Comparison of ENCODE assay signal across 1 cellular context in genomic region chr12:51419473-51420228, GRCh38.
TF ChIP-seq lines count a peak whose summit lies in the region.

No MANE protein-coding gene starts in this region.

TF ChIP-seq in SK-N-SH treated with all-trans-retinoic acid at 6 μM for 48 hours, 23 proteins besides CTCF, POLR2A, EP300 and RAD21 (continued from another document):
- TF ChIP-seq, protein P1, sequence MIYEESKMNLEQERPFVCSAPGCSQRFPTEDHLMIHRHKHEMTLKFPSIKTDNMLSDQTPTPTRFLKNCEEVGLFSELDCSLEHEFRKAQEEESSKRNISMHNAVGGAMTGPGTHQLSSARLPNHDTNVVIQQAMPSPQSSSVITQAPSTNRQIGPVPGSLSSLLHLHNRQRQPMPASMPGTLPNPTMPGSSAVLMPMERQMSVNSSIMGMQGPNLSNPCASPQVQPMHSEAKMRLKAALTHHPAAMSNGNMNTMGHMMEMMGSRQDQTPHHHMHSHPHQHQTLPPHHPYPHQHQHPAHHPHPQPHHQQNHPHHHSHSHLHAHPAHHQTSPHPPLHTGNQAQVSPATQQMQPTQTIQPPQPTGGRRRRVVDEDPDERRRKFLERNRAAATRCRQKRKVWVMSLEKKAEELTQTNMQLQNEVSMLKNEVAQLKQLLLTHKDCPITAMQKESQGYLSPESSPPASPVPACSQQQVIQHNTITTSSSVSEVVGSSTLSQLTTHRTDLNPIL (CRISPR knock-in tag; IDR thresholded peaks at IDR 0.05; ENCODE audit: low read depth): no peak
- TF ChIP-seq ISL1 (CRISPR knock-in tag; IDR thresholded peaks at IDR 0.05) (no peak), OSR1 (CRISPR knock-in tag; IDR thresholded peaks at IDR 0.05) (no peak), ZFP3 (CRISPR knock-in tag; IDR thresholded peaks at IDR 0.05) (no peak), ZFP30 (CRISPR knock-in tag; IDR thresholded peaks at IDR 0.05) (no peak)
